ENCODE assay signal across 19 cellular contexts in genomic region chr1:178544531-178544930, GRCh38. TPM values are rescaled to one million over a fixed set of nuclear protein-coding genes. Genes with fewer than 3 reads are reported as not detected.
DNase-seq lines count a peak whose midpoint lies in the region; ATAC-seq and TF ChIP-seq lines count a peak whose summit lies in the region.
"Had no signal": no experiment of that assay in that cellular context is flagged by ENCODE, and none has a peak within 500 bp of the region (broad histone marks: within the 10 kb centered on the region; RNA-seq: fewer than 3 reads in every experiment).

No MANE protein-coding gene starts in this region.

- no peak for TF ChIP-seq POLR2A in HCT116 (IDR thresholded peaks at IDR 0.05; ENCODE audit: borderline replicate concordance, extremely low read depth, insufficient read depth, insufficient read length)
- no peak for TF ChIP-seq POLR2A in gastrocnemius medialis (IDR thresholded peaks at IDR 0.05)
- TF ChIP-seq POLR2A in heart left ventricle (IDR thresholded peaks at IDR 0.05): no peak

- peaks cover 9 to 21% (median 11%) of the 10 kb centered on the region in 3 donors for H3K4me1 Mint-ChIP-seq in T-cell
- peaks cover 54% of the 10 kb centered on the region for H3K4me1 Mint-ChIP-seq in stimulated activated memory B cell treated with anti-CD40 and anti-IgM and Interleukin-4, amounts not matched to agents 10 μg/mL and 1 μg/mL and 100 μg/mL, for 72 hours

- H3K4me3 ChIP-seq in HCT116 (replicated peaks in 1 of 2; ENCODE audit: low read depth in 1 of 2, low read length in 2 of 2) (no peak overlapping the region), gastrocnemius medialis (no peak overlapping the region), heart left ventricle (no peak overlapping the region)
- H3K4me3 ChIP-seq: breast epithelium, esophagus squamous epithelium had no signal

- no peaks in the 10 kb centered on the region for H3K9me2 ChIP-seq in HCT116 (ENCODE audit: insufficient read depth)

- H3K9me3 ChIP-seq in HCT116 (ENCODE audit: control insufficient read depth in 1 of 2, insufficient read depth in 1 of 2, low read depth in 1 of 2, low read length in 2 of 2): no peaks in the 10 kb centered on the region
- H3K9me3 ChIP-seq in gastrocnemius medialis: no peaks in the 10 kb centered on the region
- H3K9me3 ChIP-seq in heart left ventricle: no peaks in the 10 kb centered on the region
- H3K9me3 ChIP-seq: breast epithelium, esophagus squamous epithelium, tibial nerve had no signal

- H3K4me1 ChIP-seq in HCT116 (ENCODE audit: control insufficient read depth in 1 of 2, insufficient read depth in 2 of 2, low read length in 2 of 2): peaks cover 7 to 18% of the 10 kb centered on the region in 2 experiments
- peaks cover 16% of the 10 kb centered on the region for H3K4me1 ChIP-seq in foreskin keratinocyte
- H3K4me1 ChIP-seq in gastrocnemius medialis: peaks cover 4 to 13% of the 10 kb centered on the region in 2 donors
- H3K4me1 ChIP-seq in heart left ventricle: peaks cover 0 to 18% (median 8%) of the 10 kb centered on the region in 12 donors
- H3K4me1 ChIP-seq: breast epithelium had no signal

- H3K27ac ChIP-seq in HCT116 (ENCODE audit: low read depth, low read length): no peak overlapping the region
- H3K27ac ChIP-seq in foreskin keratinocyte: no peak overlapping the region
- H3K27ac ChIP-seq in gastrocnemius medialis: no peak overlapping the region
- H3K27ac ChIP-seq in heart left ventricle: peak overlapping the region in 2 of 12 donors; percentile 19 to 90
- H3K27ac ChIP-seq: breast epithelium, C4-2B, tibial nerve had no signal

- H3K9me3 Mint-ChIP-seq in T-cell: no peaks in the 10 kb centered on the region
- no peaks in the 10 kb centered on the region for H3K9me3 Mint-ChIP-seq in stimulated activated memory B cell treated with anti-CD40 and anti-IgM and Interleukin-4, amounts not matched to agents 10 μg/mL and 1 μg/mL and 100 μg/mL, for 72 hours

- WGBS in heart left ventricle, 4 donors: 83 to 88% (median 84%) methylated on average over 9 of the region's 9 CpGs

- TSS peak; percentile 36 for BruUV-seq in HCT116 (replicated peaks; lab: Mats Ljungman, UMichigan)

- ATAC-seq in HCT116 (no peak), T-cell (replicated peaks in 1 of 4) (no peak), foreskin keratinocyte (peak; percentile 39), GM18502 (IDR thresholded peaks at IDR 0.05; ENCODE audit: poor library complexity, unreplicated experiment) (no peak), gastrocnemius medialis (no peak), heart left ventricle (no peak)
- ATAC-seq in stimulated activated memory B cell treated with anti-CD40 and anti-IgM and Interleukin-4, amounts not matched to agents 10 μg/mL and 1 μg/mL and 100 μg/mL, for 72 hours: no peak

- peaks cover 11% of the 10 kb centered on the region for H3K36me3 Mint-ChIP-seq in T-cell
- H3K36me3 Mint-ChIP-seq in stimulated activated memory B cell treated with anti-CD40 and anti-IgM and Interleukin-4, amounts not matched to agents 10 μg/mL and 1 μg/mL and 100 μg/mL, for 72 hours: peaks cover 44% of the 10 kb centered on the region

- no peak overlapping the region for H3K4me2 ChIP-seq in HCT116 (ENCODE audit: low read length)

- in situ Hi-C loops in gastrocnemius medialis (cut with MboI; ENCODE audit: low sequenced_read_pairs in 4 of 4): loop anchor here in 3 of 4 donors (25.0 kb wide), 2 partner anchors 468 to 818 kb away; partner anchors contain the start of gene AXDND1 (in 2 of the 3)

- DNase-seq in HCT116 (ENCODE audit: low read depth, low spot score) (no peak), T-cell (no peak), foreskin keratinocyte (peak; percentile 37 to 55), gastrocnemius medialis (no peak), heart left ventricle (no peak)
- DNase-seq: activated CD4-positive, CD25-positive, alpha-beta regulatory T cell treated with anti-CD3 and anti-CD28 coated beads, Interleukin-2, amount 50 U/mL, for 72 hours; activated naive CD4-positive, alpha-beta T cell; DMS79; esophagus squamous epithelium; hypothalamus; NCI-H1092 treated with DMSO at 0.1 percent for 48 hours; NCI-H2171 treated with DMSO at 0.1 percent for 48 hours; small intestine; T-helper 2 cell had no signal

- H3K27ac Mint-ChIP-seq in T-cell: no peak overlapping the region
- peak overlapping the region; percentile 96 for H3K27ac Mint-ChIP-seq in stimulated activated memory B cell treated with anti-CD40 and anti-IgM and Interleukin-4, amounts not matched to agents 10 μg/mL and 1 μg/mL and 100 μg/mL, for 72 hours

- H2AFZ ChIP-seq in HCT116 (ENCODE audit: low read depth, low read length, poor library complexity, severe bottlenecking): no peak overlapping the region

- H3K4me3 Mint-ChIP-seq in T-cell: peak overlapping the region; percentile 46 to 84 (median 62)
- peak overlapping the region; percentile 98 for H3K4me3 Mint-ChIP-seq in stimulated activated memory B cell treated with anti-CD40 and anti-IgM and Interleukin-4, amounts not matched to agents 10 μg/mL and 1 μg/mL and 100 μg/mL, for 72 hours

- H3K27me3 ChIP-seq in HCT116 (ENCODE audit: insufficient read depth, low read length) (no peaks in the 10 kb centered on the region), foreskin keratinocyte (no peaks in the 10 kb centered on the region), gastrocnemius medialis (no peaks in the 10 kb centered on the region), heart left ventricle (no peaks in the 10 kb centered on the region)
- H3K27me3 ChIP-seq: breast epithelium, esophagus squamous epithelium, tibial nerve had no signal

- POLR2A ChIA-PET in HCT116 (lab: Charles Lee) (no interaction called here), T-cell (lab: Charles Lee) (no interaction called here)

- TF ChIP-seq CTCF in HCT116 (IDR thresholded peaks at IDR 0.05 in 2 of 3, conservative IDR thresholded peaks at IDR 0.05 in 1 of 3; ENCODE audit: borderline replicate concordance in 1 of 3, insufficient read depth in 1 of 3, low read depth in 2 of 3, low read length in 2 of 3) (no peak), foreskin keratinocyte (conservative IDR thresholded peaks at IDR 0.05) (no peak), gastrocnemius medialis (IDR thresholded peaks at IDR 0.05 in 4 of 5, conservative IDR thresholded peaks at IDR 0.05 in 1 of 5) (no peak), heart left ventricle (IDR thresholded peaks at IDR 0.05) (no peak)

- no peaks in the 10 kb centered on the region for H3K27me3 Mint-ChIP-seq in T-cell
- H3K27me3 Mint-ChIP-seq in stimulated activated memory B cell treated with anti-CD40 and anti-IgM and Interleukin-4, amounts not matched to agents 10 μg/mL and 1 μg/mL and 100 μg/mL, for 72 hours: no peaks in the 10 kb centered on the region

- RAD21 ChIA-PET in HCT116 (lab: Charles Lee; ENCODE audit: low non-redundant PET in 1 of 2, low total read pairs in 2 of 2, uncharacterized antibody in 2 of 2, unreplicated experiment in 2 of 2): no interaction called here

- no peaks in the 10 kb centered on the region for H3K36me3 ChIP-seq in HCT116 (ENCODE audit: control insufficient read depth in 1 of 2, insufficient read depth in 2 of 2, low read length in 2 of 2)
- no peaks in the 10 kb centered on the region for H3K36me3 ChIP-seq in gastrocnemius medialis
- H3K36me3 ChIP-seq in heart left ventricle: peaks cover 0 to 9% (median 0%) of the 10 kb centered on the region in 9 donors
- H3K36me3 ChIP-seq: breast epithelium had no signal

- no peaks in the 10 kb centered on the region for H3K79me2 ChIP-seq in HCT116 (ENCODE audit: insufficient read depth, low read length)

- CTCF ChIA-PET in HCT116 (lab: Charles Lee) (interaction anchor here (2.8 kb wide), 1 partner anchor 458 kb away, joined by 26 read pairs; no protein-coding TSS in a partner anchor), T-cell (lab: Charles Lee) (no interaction called here)

- intact Hi-C loops in HCT116 (cut with micrococcal nuclease) (no loop called here), gastrocnemius medialis (cut with DNase I; ENCODE audit: low total_unique reads) (loop anchor here (10.0 kb wide), 1 partner anchor 180 kb away; the partner anchor contains the start of gene RALGPS2), heart left ventricle (cut with DNase I) (loop anchor here in 4 of 10 donors (5.0 to 10.0 kb wide), 3 partner anchors 208 to 820 kb away; partner anchors contain the start of gene AXDND1 (in 1 of the 4))

- H3K9ac ChIP-seq in HCT116 (ENCODE audit: low read length): no peak overlapping the region

- TF ChIP-seq RAD21 in HCT116 (IDR thresholded peaks at IDR 0.05; ENCODE audit: low read depth): no peak

- H4K20me1 ChIP-seq in HCT116 (ENCODE audit: insufficient read depth): no peaks in the 10 kb centered on the region

TF ChIP-seq in HCT116, 20 proteins besides CTCF, POLR2A, EP300 and RAD21 (continues in another document):
- no peak for TF ChIP-seq ATF3 (IDR thresholded peaks at IDR 0.05)

RNA-seq across cellular contexts. Expression of gene TEX35, which starts 31.6 kb away (rescaled TPM):
- not detected for total RNA-seq in HCT116 (2021; ENCODE audit: unreplicated experiment)
- polyA plus RNA-seq in HCT116 (2012): not detected in 2 replicates
- total RNA-seq in T-cell: not detected
- total RNA-seq in foreskin keratinocyte: not detected in 2 replicates
- polyA plus RNA-seq in foreskin keratinocyte: not detected in 2 replicates
- total RNA-seq in gastrocnemius medialis: not detected
- not detected for total RNA-seq in heart left ventricle
- not detected for polyA plus RNA-seq in heart left ventricle
- total RNA-seq: breast epithelium, esophagus squamous epithelium had no signal

RNA-seq across cellular contexts. Expression of gene CLEC20A, which starts 47.8 kb away (rescaled TPM):
- not detected for total RNA-seq in HCT116 (2021; ENCODE audit: unreplicated experiment)
- 0.04 TPM in 1 of 2 replicates, not detected in the other for polyA plus RNA-seq in HCT116 (2012)
- not detected for total RNA-seq in T-cell
- total RNA-seq in foreskin keratinocyte: not detected in 2 replicates
- polyA plus RNA-seq in foreskin keratinocyte: not detected in 2 replicates
- total RNA-seq in gastrocnemius medialis: not detected
- total RNA-seq in heart left ventricle: under 1 TPM in 1 of 9 donors, not detected in 8; 0.23 TPM
- not detected for polyA plus RNA-seq in heart left ventricle
- total RNA-seq: breast epithelium, esophagus squamous epithelium had no signal

Comparison
In these comparisons a context has a peak if more than half of its experiments do, and no peak if none do; other contexts are left out.
1. DNase-seq: peak in foreskin keratinocyte (2 of 2); none in HCT116 (single experiment), T-cell (0 of 34), gastrocnemius medialis (0 of 2) and heart left ventricle (0 of 5).